In the genomic region with DNA sequence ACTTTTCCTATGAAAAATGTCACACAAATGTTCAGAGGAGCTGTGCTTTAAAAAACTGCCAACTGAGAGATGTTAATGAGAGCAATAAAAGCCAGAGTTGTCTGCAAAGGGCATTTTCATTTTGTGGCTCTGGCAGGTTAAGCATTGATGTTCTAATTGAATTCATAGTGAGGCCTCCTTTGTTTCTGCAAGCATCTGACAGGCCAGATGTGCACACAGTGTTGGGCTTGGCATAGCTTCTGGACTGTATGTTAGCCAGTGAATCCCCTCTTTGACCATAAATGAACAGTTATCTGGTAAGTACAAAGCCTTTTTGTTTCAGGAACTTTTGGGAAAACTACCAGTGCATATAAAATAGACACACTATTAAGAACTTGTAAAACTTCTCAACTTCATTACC, we compare ENCODE assay signal across 27 cellular contexts.
A peak's percentile ranks its signal among the peaks of the same experiment; 100 is the strongest.
DNase-seq lines count a peak whose midpoint lies in the region; ATAC-seq and TF ChIP-seq lines count a peak whose summit lies in the region.
"Had no signal": no experiment of that assay in that cellular context is flagged by ENCODE, and none has a peak within 500 bp of the region (broad histone marks: within the 10 kb centered on the region; RNA-seq: fewer than 3 reads in every experiment).

No MANE protein-coding gene starts in this region.

- H3K4me3 ChIP-seq in AG10803 (ENCODE audit: low read length) (no peak overlapping the region), fibroblast of the aortic adventitia (ENCODE audit: low read depth, low read length) (no peak overlapping the region)
- H3K4me3 ChIP-seq: tibial nerve had no signal

- peaks cover 20% of the 10 kb centered on the region for H3K9me3 Mint-ChIP-seq in neural crest cell
- no peaks in the 10 kb centered on the region for H3K9me3 Mint-ChIP-seq in effector memory CD8-positive, alpha-beta T cell
- H3K9me3 Mint-ChIP-seq: activated T-cell treated with anti-CD3 and anti-CD28 coated beads, Interleukin-2, amount 50 U/mL, for 24 hours had no signal

- TF ChIP-seq CTCF in AG10803 (conservative IDR thresholded peaks at IDR 0.05; ENCODE audit: low read length) (no peak), fibroblast of the aortic adventitia (IDR thresholded peaks at IDR 0.05; ENCODE audit: insufficient read depth, low read length) (no peak), neural crest cell (conservative IDR thresholded peaks at IDR 0.05) (no peak)

- DNase-seq in AG10803 (ENCODE audit: low read depth) (peak; percentile 1), fibroblast of the aortic adventitia (ENCODE audit: low read depth) (peak; percentile 3), neural crest cell (ENCODE audit: low read depth, low spot score) (no peak), RKO (ENCODE audit: low spot score) (no peak)
- no peak for DNase-seq in NK-92 treated with Interleukin-12 subunit alpha and Interleukin-12 subunit beta, amount 100 ng/mL, for 24 hours (lab: John Stamatoyannopoulos, UW)
- DNase-seq in effector memory CD8-positive, alpha-beta T cell, result no peak
- DNase-seq: activated naive CD4-positive, alpha-beta T cell treated with Interleukin-2 at 50 U/mL for 16 hours; activated T-cell treated with anti-CD3 and anti-CD28 coated beads, Interleukin-2, amount 50 U/mL, for 24 hours; aorta; Caco-2; central memory CD4-positive, alpha-beta T cell; EL; Karpas-422; left cardiac atrium; mesendoderm; MV-4-11; NCI-H1694 treated with DMSO at 0.1 percent for 48 hours; NCI-H2171 treated with DMSO at 0.1 percent for 48 hours; NCI-H524 treated with DMSO at 0.1 percent for 48 hours; Right ventricle myocardium superior; stimulated activated CD4-positive, alpha-beta T cell treated with anti-CD3 and anti-CD28 coated beads, Interleukin-4, amount 100 ng/mL, for 1 hour; stimulated activated naive CD4-positive, alpha-beta T cell; T-helper 1 cell had no signal

- no peak for ATAC-seq in SK-N-SH treated with all-trans-retinoic acid at 6 μM for 48 hours
- no peak for ATAC-seq in GM21529 (IDR thresholded peaks at IDR 0.05; ENCODE audit: unreplicated experiment)
- ATAC-seq in effector memory CD8-positive, alpha-beta T cell (replicated peaks), result no peak
- ATAC-seq: esophagus mucosa, left cardiac atrium had no signal

- H3K36me3 Mint-ChIP-seq in neural crest cell (ENCODE audit: low read depth), result peaks cover 29% of the 10 kb centered on the region
- no peaks in the 10 kb centered on the region for H3K36me3 Mint-ChIP-seq in effector memory CD8-positive, alpha-beta T cell (ENCODE audit: insufficient read depth)

- H3K4me1 Mint-ChIP-seq in neural crest cell, result peaks cover 37% of the 10 kb centered on the region
- no peaks in the 10 kb centered on the region for H3K4me1 Mint-ChIP-seq in effector memory CD8-positive, alpha-beta T cell (ENCODE audit: low read depth in 2 of 2)

- peak overlapping the region; percentile 63 for H3K27ac Mint-ChIP-seq in neural crest cell (ENCODE audit: unreplicated experiment)
- no peak overlapping the region for H3K27ac Mint-ChIP-seq in effector memory CD8-positive, alpha-beta T cell
- H3K27ac Mint-ChIP-seq: activated T-cell treated with anti-CD3 and anti-CD28 coated beads, Interleukin-2, amount 50 U/mL, for 24 hours had no signal

- H3K27me3 Mint-ChIP-seq in neural crest cell (ENCODE audit: low read depth), result no peaks in the 10 kb centered on the region
- H3K27me3 Mint-ChIP-seq in effector memory CD8-positive, alpha-beta T cell, result no peaks in the 10 kb centered on the region

- H3K4me3 Mint-ChIP-seq in neural crest cell, result peak overlapping the region; percentile 4
- no peak overlapping the region for H3K4me3 Mint-ChIP-seq in effector memory CD8-positive, alpha-beta T cell
- H3K4me3 Mint-ChIP-seq: activated T-cell treated with anti-CD3 and anti-CD28 coated beads, Interleukin-2, amount 50 U/mL, for 24 hours had no signal

TF ChIP-seq in SK-N-SH treated with all-trans-retinoic acid at 6 μM for 48 hours, 23 proteins besides CTCF, POLR2A, EP300 and RAD21:
- TF ChIP-seq, protein P1, sequence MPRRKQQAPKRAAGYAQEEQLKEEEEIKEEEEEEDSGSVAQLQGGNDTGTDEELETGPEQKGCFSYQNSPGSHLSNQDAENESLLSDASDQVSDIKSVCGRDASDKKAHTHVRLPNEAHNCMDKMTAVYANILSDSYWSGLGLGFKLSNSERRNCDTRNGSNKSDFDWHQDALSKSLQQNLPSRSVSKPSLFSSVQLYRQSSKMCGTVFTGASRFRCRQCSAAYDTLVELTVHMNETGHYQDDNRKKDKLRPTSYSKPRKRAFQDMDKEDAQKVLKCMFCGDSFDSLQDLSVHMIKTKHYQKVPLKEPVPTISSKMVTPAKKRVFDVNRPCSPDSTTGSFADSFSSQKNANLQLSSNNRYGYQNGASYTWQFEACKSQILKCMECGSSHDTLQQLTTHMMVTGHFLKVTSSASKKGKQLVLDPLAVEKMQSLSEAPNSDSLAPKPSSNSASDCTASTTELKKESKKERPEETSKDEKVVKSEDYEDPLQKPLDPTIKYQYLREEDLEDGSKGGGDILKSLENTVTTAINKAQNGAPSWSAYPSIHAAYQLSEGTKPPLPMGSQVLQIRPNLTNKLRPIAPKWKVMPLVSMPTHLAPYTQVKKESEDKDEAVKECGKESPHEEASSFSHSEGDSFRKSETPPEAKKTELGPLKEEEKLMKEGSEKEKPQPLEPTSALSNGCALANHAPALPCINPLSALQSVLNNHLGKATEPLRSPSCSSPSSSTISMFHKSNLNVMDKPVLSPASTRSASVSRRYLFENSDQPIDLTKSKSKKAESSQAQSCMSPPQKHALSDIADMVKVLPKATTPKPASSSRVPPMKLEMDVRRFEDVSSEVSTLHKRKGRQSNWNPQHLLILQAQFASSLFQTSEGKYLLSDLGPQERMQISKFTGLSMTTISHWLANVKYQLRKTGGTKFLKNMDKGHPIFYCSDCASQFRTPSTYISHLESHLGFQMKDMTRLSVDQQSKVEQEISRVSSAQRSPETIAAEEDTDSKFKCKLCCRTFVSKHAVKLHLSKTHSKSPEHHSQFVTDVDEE (CRISPR knock-in tag; IDR thresholded peaks at IDR 0.05), result no peak
- no peak for TF ChIP-seq ZNF565 (CRISPR knock-in tag; conservative IDR thresholded peaks at IDR 0.05; ENCODE audit: low read depth)
- no peak for TF ChIP-seq OSR1 (CRISPR knock-in tag; IDR thresholded peaks at IDR 0.05)
- peak; percentile 37; the same call in 1 of the 2 replicates for TF ChIP-seq TCF4 (CRISPR knock-in tag; IDR thresholded peaks at IDR 0.05; ENCODE audit: borderline replicate concordance)
- TF ChIP-seq, protein P2, sequence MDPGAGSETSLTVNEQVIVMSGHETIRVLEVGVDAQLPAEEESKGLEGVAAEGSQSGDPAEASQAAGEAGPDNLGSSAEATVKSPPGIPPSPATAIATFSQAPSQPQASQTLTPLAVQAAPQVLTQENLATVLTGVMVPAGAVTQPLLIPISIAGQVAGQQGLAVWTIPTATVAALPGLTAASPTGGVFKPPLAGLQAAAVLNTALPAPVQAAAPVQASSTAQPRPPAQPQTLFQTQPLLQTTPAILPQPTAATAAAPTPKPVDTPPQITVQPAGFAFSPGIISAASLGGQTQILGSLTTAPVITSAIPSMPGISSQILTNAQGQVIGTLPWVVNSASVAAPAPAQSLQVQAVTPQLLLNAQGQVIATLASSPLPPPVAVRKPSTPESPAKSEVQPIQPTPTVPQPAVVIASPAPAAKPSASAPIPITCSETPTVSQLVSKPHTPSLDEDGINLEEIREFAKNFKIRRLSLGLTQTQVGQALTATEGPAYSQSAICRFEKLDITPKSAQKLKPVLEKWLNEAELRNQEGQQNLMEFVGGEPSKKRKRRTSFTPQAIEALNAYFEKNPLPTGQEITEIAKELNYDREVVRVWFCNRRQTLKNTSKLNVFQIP (CRISPR knock-in tag; IDR thresholded peaks at IDR 0.05; ENCODE audit: borderline replicate concordance, low read depth), result no peak

Comparison
In these comparisons a context has a peak if more than half of its experiments do, and no peak if none do; other contexts are left out.
1. DNase-seq: peak in AG10803 (single experiment) and fibroblast of the aortic adventitia (single experiment); none in neural crest cell (single experiment), RKO (single experiment), NK-92 treated with Interleukin-12 subunit alpha and Interleukin-12 subunit beta, amount 100 ng/mL, for 24 hours (single experiment) and effector memory CD8-positive, alpha-beta T cell (0 of 3).